Comparison of ENCODE assay signal across 13 cellular contexts in the genomic region with DNA sequence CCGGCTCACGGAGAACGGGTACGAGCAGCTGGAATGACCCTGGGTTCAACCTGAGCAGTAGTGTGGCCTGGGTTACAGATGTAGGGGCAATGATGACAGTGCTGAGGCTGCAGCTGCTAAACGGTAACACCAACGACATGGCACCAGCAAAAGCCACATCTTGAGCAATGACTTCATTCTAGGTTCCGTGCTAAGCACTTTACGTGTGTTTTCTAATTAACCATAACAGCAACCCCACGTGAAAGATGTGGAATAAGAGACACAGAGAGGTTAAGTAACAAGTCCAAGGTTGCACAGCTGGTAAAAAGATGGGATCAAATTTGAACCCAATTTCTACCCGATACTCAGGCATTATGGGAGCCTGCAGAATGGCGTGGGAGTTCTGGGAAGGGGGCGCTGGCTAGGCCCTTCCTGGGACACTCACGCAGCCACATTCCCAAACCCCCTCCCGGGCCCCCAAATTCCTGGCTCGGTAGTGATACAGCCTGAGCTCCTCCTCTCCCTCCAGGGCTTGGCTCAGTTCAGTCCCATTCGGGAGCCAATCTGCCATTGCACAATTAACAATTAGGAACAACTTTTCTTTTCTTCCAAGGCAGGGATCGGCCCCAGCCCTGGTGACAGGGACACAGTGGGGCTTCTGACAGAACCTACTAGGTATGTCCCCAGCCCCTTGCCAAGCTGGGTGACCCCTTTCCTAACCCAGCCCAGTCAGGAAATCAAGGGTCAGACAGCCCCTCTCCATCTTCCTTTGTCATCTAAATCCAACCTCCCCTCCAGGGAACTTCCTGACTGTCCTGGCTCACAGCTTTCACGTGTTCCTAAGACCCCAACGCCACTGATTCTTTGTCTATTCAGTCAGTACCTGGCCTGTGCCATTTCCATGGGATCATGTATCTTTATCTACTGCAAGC. TPM values are rescaled to one million over a fixed set of nuclear protein-coding genes. Genes with fewer than 3 reads are reported as not detected.
DNase-seq lines count a peak whose midpoint lies in the region; ATAC-seq, FAIRE-seq and TF ChIP-seq lines count a peak whose summit lies in the region.
"Had no signal": no experiment of that assay in that cellular context is flagged by ENCODE, and none has a peak within 500 bp of the region (broad histone marks: within the 10 kb centered on the region; RNA-seq: fewer than 3 reads in every experiment).

No MANE protein-coding gene starts in this region.

- H3K27me3 ChIP-seq in HUES48 (ENCODE audit: control insufficient read depth, insufficient read depth, low read length): no peaks in the 10 kb centered on the region
- no peaks in the 10 kb centered on the region; a peak in 1 of 5 replicates for H3K27me3 ChIP-seq in K562 (ENCODE audit: control insufficient read depth in 2 of 2, insufficient read depth in 2 of 2, low read length in 2 of 2)
- no peaks in the 10 kb centered on the region for H3K27me3 ChIP-seq in layer of hippocampus (ENCODE audit: control insufficient read depth, insufficient read depth, low read length)
- H3K27me3 ChIP-seq in stomach: no peaks in the 10 kb centered on the region
- no peaks in the 10 kb centered on the region for H3K27me3 ChIP-seq in effector memory CD4-positive, alpha-beta T cell (replicated peaks; ENCODE audit: control insufficient read depth, insufficient read depth, low read length, poor library complexity, severe bottlenecking)

- H3K4me3 ChIP-seq in HUES48 (ENCODE audit: low read depth, low read length): no peak overlapping the region
- H3K4me3 ChIP-seq in K562: no peak overlapping the region
- no peak overlapping the region for H3K4me3 ChIP-seq in stomach
- no peak overlapping the region for H3K4me3 ChIP-seq in effector memory CD4-positive, alpha-beta T cell (ENCODE audit: insufficient read depth, low read depth, low read length, poor library complexity, severe bottlenecking)

- 35% methylated on average over 19 of the region's 19 CpGs for WGBS in K562 (ENCODE audit: insufficient coverage, low coverage, missing lambda C conversion rate)
- 60 to 74% (median 69%) methylated on average over 18 to 19 of the region's 19 CpGs for WGBS in stomach, 5 donors

- intact Hi-C loops in K562 (cut with micrococcal nuclease): no loop called here
- intact Hi-C loops in stomach (cut with DNase I; ENCODE audit: low total_unique reads): no loop called here

- H3K4me2 ChIP-seq in K562 (ENCODE audit: insufficient read depth, low read length): no peak overlapping the region

- no peaks in the 10 kb centered on the region for H3K79me2 ChIP-seq in K562 (ENCODE audit: control insufficient read depth, insufficient read depth, low read length)

- no peak overlapping the region for H3K9ac ChIP-seq in HUES48 (ENCODE audit: low read depth, low read length)
- H3K9ac ChIP-seq in K562 (ENCODE audit: insufficient read depth in 1 of 2, low read depth in 2 of 2, low read length in 2 of 2): no peak overlapping the region

- FAIRE-seq in K562 (lab: Jason Lieb, UNC): no peak
- FAIRE-seq: H54 had no signal

- TF ChIP-seq RAD21 in K562 (CRISPR knock-in tag; conservative IDR thresholded peaks at IDR 0.05 in 1 of 2, IDR thresholded peaks at IDR 0.05 in 1 of 2): no peak

- no peak for TF ChIP-seq POLR2A in K562 (conservative IDR thresholded peaks at IDR 0.05)
- no peak for TF ChIP-seq POLR2A in stomach (IDR thresholded peaks at IDR 0.05)

- POLR2A ChIA-PET in K562 (lab: Yijun Ruan, JAX): interaction anchor here (0.7 to 1.4 kb wide), 3 partner anchors 11 to 44 kb away, joined by 3 to 5 read pairs (median 4); no protein-coding TSS in a partner anchor

- no peak overlapping the region for H2AFZ ChIP-seq in K562 (ENCODE audit: low read depth, low read length)

- in situ Hi-C loops in K562 (cut with MboI): no loop called here

- TF ChIP-seq CTCF in K562 (IDR thresholded peaks at IDR 0.05 in 2 of 3, conservative IDR thresholded peaks at IDR 0.05 in 1 of 3; ENCODE audit: insufficient read depth in 2 of 3, low read depth in 1 of 3, low read length in 3 of 3): no peak
- TF ChIP-seq CTCF in stomach (IDR thresholded peaks at IDR 0.05): no peak

- CTCF ChIA-PET in K562 (lab: Yijun Ruan, JAX; ENCODE audit: low intra/inter-chr PET ratio): no interaction called here

- ATAC-seq in K562 (no peak), HG03025 (IDR thresholded peaks at IDR 0.05; ENCODE audit: low FRiP score, unreplicated experiment) (no peak)
- ATAC-seq: natural killer cell treated with Interleukin-12 subunit alpha and Interleukin-12 subunit beta and Interleukin-15 and Interleukin-18, amount 100 ng/mL, for 72 hours had no signal

- H3K27ac ChIP-seq in HUES48 (ENCODE audit: low read depth, low read length) (peak overlapping the region; percentile 65), K562 (ENCODE audit: extremely low read depth, low read depth, low read length) (no peak overlapping the region), layer of hippocampus (ENCODE audit: low read depth, low read length) (peak overlapping the region; percentile 55), stomach (peak overlapping the region; percentile 16 to 93 (median 91))
- no peak overlapping the region for H3K27ac ChIP-seq in effector memory CD4-positive, alpha-beta T cell (ENCODE audit: insufficient read depth, low read length, poor library complexity, severe bottlenecking)

- H3K9me1 ChIP-seq in K562 (ENCODE audit: control insufficient read depth, insufficient read depth, low read length): no peaks in the 10 kb centered on the region

- peaks cover 35% of the 10 kb centered on the region for H3K4me1 ChIP-seq in HUES48 (ENCODE audit: control insufficient read depth, insufficient read depth, low read length)
- peaks cover 0 to 7% of the 10 kb centered on the region in 2 experiments; a peak in 2 of 5 replicates for H3K4me1 ChIP-seq in K562 (replicated peaks in 1 of 2; ENCODE audit: control insufficient read depth in 2 of 2, insufficient read depth in 2 of 2, low read length in 2 of 2)
- peaks cover 48 to 100% (median 78%) of the 10 kb centered on the region in 4 donors for H3K4me1 ChIP-seq in stomach
- H3K4me1 ChIP-seq in effector memory CD4-positive, alpha-beta T cell (ENCODE audit: control insufficient read depth, insufficient read depth, low read length, poor library complexity, severe bottlenecking): peaks cover 6% of the 10 kb centered on the region

- peaks cover 38% of the 10 kb centered on the region for H4K20me1 ChIP-seq in K562 (replicated peaks; ENCODE audit: control insufficient read depth, insufficient read depth, low read length)

- DNase-seq in K562 (ENCODE audit: extremely low read depth in 1 of 4, low spot score in 3 of 4) (no peak), stomach (no peak)
- DNase-seq in effector memory CD4-positive, alpha-beta T cell: no peak
- DNase-seq in activated naive CD4-positive, alpha-beta T cell treated with Interleukin-2 at 50 U/mL for 16 hours: no peak
- no peak for DNase-seq in stimulated activated naive CD4-positive, alpha-beta T cell treated with Interleukin-2 at 50 U/mL for 16 hours (lab: John Stamatoyannopoulos, UW)
- DNase-seq: activated CD4-positive, alpha-beta T cell treated with anti-CD3 and anti-CD28 coated beads, Interleukin-2, amount 50 U/mL, for 48 hours; NCI-H2029; stimulated activated CD4-positive, alpha-beta T cell treated with anti-CD3 and anti-CD28 coated beads, Interleukin-4, amount 100 ng/mL, for 1 hour had no signal

- no peaks in the 10 kb centered on the region for H3K9me3 ChIP-seq in HUES48 (ENCODE audit: control insufficient read depth, insufficient read depth, low read length)
- peaks cover 3% of the 10 kb centered on the region; the same call in 1 of the 2 replicates for H3K9me3 ChIP-seq in K562 (replicated peaks; ENCODE audit: control insufficient read depth, insufficient read depth, low read depth, low read length)
- H3K9me3 ChIP-seq in stomach: no peaks in the 10 kb centered on the region
- no peaks in the 10 kb centered on the region for H3K9me3 ChIP-seq in effector memory CD4-positive, alpha-beta T cell (ENCODE audit: control insufficient read depth, low read length)

- BruUV-seq in K562 (replicated peaks; lab: Mats Ljungman, UMichigan): no TSS peak

- TF ChIP-seq EP300 in K562 (IDR thresholded peaks at IDR 0.05; ENCODE audit: low read length): no peak
- TF ChIP-seq EP300 in stomach (IDR thresholded peaks at IDR 0.05): no peak

- H3K36me3 ChIP-seq in HUES48 (ENCODE audit: control insufficient read depth, insufficient read depth, low read length): no peaks in the 10 kb centered on the region
- no peaks in the 10 kb centered on the region for H3K36me3 ChIP-seq in K562 (ENCODE audit: control insufficient read depth, insufficient read depth, low read length)
- no peaks in the 10 kb centered on the region for H3K36me3 ChIP-seq in stomach
- H3K36me3 ChIP-seq in effector memory CD4-positive, alpha-beta T cell (ENCODE audit: control insufficient read depth, insufficient read depth, low read length): peaks cover 14% of the 10 kb centered on the region

RNA-seq across cellular contexts. Expression of a gene that starts 23.9 kb away (rescaled TPM):
- total RNA-seq in K562 (2011; cell fraction: chromatin; rRNA removed; ENCODE audit: low replicate concordance): 46.9 and 72.4 TPM in 2 replicates
- 41.5 and 47.5 TPM in 2 replicates for total RNA-seq in K562 (2011; cell fraction: nucleolus; rRNA removed)
- 38.9 and 42.0 TPM in 2 replicates for total RNA-seq in K562 (2011; cell fraction: nucleoplasm; rRNA removed)
- total RNA-seq in K562 (2014; rRNA removed): 18.8 and 21.3 TPM in 2 replicates
- total RNA-seq in K562 (2014; rRNA removed; fragmentation: Illumina TruSeq; extraction: Trizol): 11.0 and 14.5 TPM in 2 replicates
- 5.3 and 6.9 TPM in 2 replicates for total RNA-seq in K562 (2015; rRNA removed; fragmentation: Illumina TruSeq; extraction: Trizol)
- 31.6 and 34.8 TPM in 2 replicates for total RNA-seq in K562 (2021)
- 10.3 and 26.8 TPM in 2 replicates for polyA plus RNA-seq in K562 (2011; rRNA removed)
- 5.5 and 9.8 TPM in 2 replicates for polyA plus RNA-seq in K562 (2011; cell fraction: cytosol; rRNA removed)
- 12.7 and 17.7 TPM in 2 replicates for polyA plus RNA-seq in K562 (2011; cell fraction: nucleus; rRNA removed)
- 20.2 and 46.9 TPM in 2 replicates for polyA plus RNA-seq in K562 (2012)
- polyA plus RNA-seq in K562 (2014; fragmentation: Illumina TruSeq; extraction: Trizol): 29.7 and 30.8 TPM in 2 replicates
- polyA plus RNA-seq in K562 (2014; fragmentation: Nextera tagmentation; extraction: Ambion mirVana): under 1 TPM; 0.56 to 0.61 TPM
- polyA plus RNA-seq in K562 (2014; rRNA removed): 10.1 and 12.1 TPM in 2 replicates
- polyA minus RNA-seq in K562 (2011; rRNA and poly(A)+ RNA removed): 9.1 and 14.0 TPM in 2 replicates
- 9.9 and 13.4 TPM in 2 replicates for polyA minus RNA-seq in K562 (2011; cell fraction: cytosol; rRNA and poly(A)+ RNA removed)
- polyA minus RNA-seq in K562 (2011; cell fraction: nucleus; rRNA and poly(A)+ RNA removed): 9.1 and 11.0 TPM in 2 replicates
- total RNA-seq in stomach: 100 to 1,000 TPM in 2 of 5 donors, 10 to 100 TPM in 3; 40.2 to 574 (median 71.4) TPM
- polyA plus RNA-seq in stomach: 10 to 100 TPM; 17.6 to 30.9 (median 25.4) TPM

Comparison
In these comparisons a context has a peak if more than half of its experiments do, and no peak if none do; other contexts are left out.
1. H3K27ac ChIP-seq: peak in HUES48 (single experiment), layer of hippocampus (single experiment) and stomach (5 of 5); none in K562 (single experiment) and effector memory CD4-positive, alpha-beta T cell (single experiment).